27 cellular contexts compared by ENCODE assay signal in the genomic region with DNA sequence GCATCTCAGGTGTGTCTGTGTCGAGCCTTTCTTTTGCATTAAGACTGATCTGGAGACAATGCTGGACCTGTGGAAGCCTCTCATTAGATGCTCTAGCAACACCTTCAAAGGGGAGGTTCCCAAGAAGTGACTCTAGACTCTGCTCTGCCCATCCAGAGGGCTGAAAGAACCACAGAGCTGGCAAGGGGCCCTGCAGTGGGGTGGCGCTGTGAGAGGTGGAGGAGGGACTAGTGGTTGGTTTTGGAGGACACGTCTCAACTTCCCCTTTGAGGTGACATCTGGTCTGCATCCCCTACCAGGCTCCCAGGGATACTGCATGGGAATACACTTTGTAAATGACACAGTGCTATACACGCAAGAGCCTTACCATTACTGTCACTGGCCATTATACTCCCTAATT. TPM values are rescaled to one million over a fixed set of nuclear protein-coding genes. Genes with fewer than 3 reads are reported as not detected.
"Had no signal": no experiment of that assay in that cellular context is flagged by ENCODE, and none has a peak within 500 bp of the region (broad histone marks: within the 10 kb centered on the region; RNA-seq: fewer than 3 reads in every experiment).

No MANE protein-coding gene starts in this region.

- DNase-seq: activated CD4-positive, alpha-beta memory T cell treated with anti-CD3 and anti-CD28 coated beads, Interleukin-2, amount 10 ng/mL, durations not matched to agents 7 days and 5 days; activated CD4-positive, alpha-beta T cell treated with anti-CD3 and anti-CD28 coated beads for 36 hours; activated CD4-positive, alpha-beta T cell treated with anti-CD3 and anti-CD28 coated beads, Interleukin-2, amount 50 U/mL, for 1 hour; activated CD8-positive, alpha-beta memory T cell treated with anti-CD3 and anti-CD28 coated beads, Interleukin-2, amount 50 U/mL, for 48 hours; activated naive CD4-positive, alpha-beta T cell treated with anti-CD3 and anti-CD28 coated beads, Interleukin-2, amount 50 U/mL, for 16 hours; activated T-cell treated with anti-CD3 and anti-CD28 coated beads, Interleukin-2, amount 50 U/mL, for 1 hour; amniotic stem cell; body of pancreas; NCI-H1092 treated with DMSO at 0.1 percent for 48 hours; NCI-H1417 treated with DMSO at 0.1 percent for 48 hours; NCI-H1694; NCI-H2029; NCI-H2107; NCI-H2171 treated with DMSO at 0.1 percent for 48 hours; NCI-H226; NCI-H510A treated with DMSO at 0.1 percent for 48 hours; NCI-H69; NK-92 treated with Interleukin-12 subunit alpha and Interleukin-12 subunit beta, amount 100 ng/mL, for 24 hours; OCI-M1; RPMI8226; T-helper 1 cell; WERI-Rb-1 had no signal

- H3K9me3 Mint-ChIP-seq: activated CD4-positive, alpha-beta memory T cell treated with anti-CD3 and anti-CD28 coated beads, Interleukin-2, amount 10 ng/mL, durations not matched to agents 7 days and 5 days; IgD-negative memory B cell had no signal

- ATAC-seq: activated CD4-positive, alpha-beta T cell treated with anti-CD3 and anti-CD28 coated beads for 36 hours; body of pancreas; Panc1; Right ventricle myocardium inferior had no signal

- H3K4me1 Mint-ChIP-seq: activated CD4-positive, alpha-beta memory T cell treated with anti-CD3 and anti-CD28 coated beads, Interleukin-2, amount 10 ng/mL, durations not matched to agents 7 days and 5 days; activated CD4-positive, alpha-beta T cell treated with anti-CD3 and anti-CD28 coated beads for 36 hours; IgD-negative memory B cell had no signal

- H3K27ac Mint-ChIP-seq: activated CD4-positive, alpha-beta memory T cell treated with anti-CD3 and anti-CD28 coated beads, Interleukin-2, amount 10 ng/mL, durations not matched to agents 7 days and 5 days; activated CD4-positive, alpha-beta T cell treated with anti-CD3 and anti-CD28 coated beads for 36 hours; IgD-negative memory B cell had no signal

- H3K36me3 Mint-ChIP-seq: IgD-negative memory B cell had no signal

- H3K4me3 Mint-ChIP-seq: activated CD4-positive, alpha-beta memory T cell treated with anti-CD3 and anti-CD28 coated beads, Interleukin-2, amount 10 ng/mL, durations not matched to agents 7 days and 5 days; activated CD4-positive, alpha-beta T cell treated with anti-CD3 and anti-CD28 coated beads for 36 hours; IgD-negative memory B cell had no signal

RNA-seq across cellular contexts. Expression of gene SYT13, which starts 34.2 kb away (rescaled TPM):
- total RNA-seq: activated CD4-positive, alpha-beta memory T cell treated with anti-CD3 and anti-CD28 coated beads, Interleukin-2, amount 10 ng/mL, durations not matched to agents 7 days and 5 days; activated CD4-positive, alpha-beta T cell treated with anti-CD3 and anti-CD28 coated beads for 36 hours; ascending aorta; T-helper 2 cell treated with Interferon-gamma antibody and Interleukin-4, amounts not matched to agents 100 ng/mL and 5 ng/mL, for 36 hours had no signal
